1 cellular context compared by ENCODE assay signal in the genomic region with DNA sequence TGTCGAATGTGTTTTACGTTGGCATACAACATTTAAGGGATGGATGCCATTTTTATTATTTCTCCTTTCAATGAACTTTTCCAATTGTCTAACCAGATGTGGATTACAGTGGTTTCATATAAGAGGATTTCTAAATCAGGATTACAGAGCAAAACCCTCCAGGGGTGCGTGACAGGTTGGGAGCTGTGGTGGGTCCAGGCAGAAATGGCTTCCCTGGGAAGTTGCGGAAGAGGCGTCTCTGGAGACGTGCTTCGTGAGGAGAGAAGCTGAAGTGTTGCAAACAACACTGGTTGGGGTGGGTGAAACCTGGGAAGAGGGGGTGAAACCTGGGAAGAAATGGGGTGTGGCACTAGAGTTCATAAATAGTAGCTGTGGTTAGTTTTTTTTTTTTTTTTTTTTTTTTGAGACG.
TF ChIP-seq lines count a peak whose summit lies in the region.

No MANE protein-coding gene starts in this region.

TF ChIP-seq in K562, 482 proteins besides CTCF, POLR2A, EP300 and RAD21:
- no peak for TF ChIP-seq LCOR (CRISPR knock-in tag; IDR thresholded peaks at IDR 0.05)
- TF ChIP-seq, protein P1, sequence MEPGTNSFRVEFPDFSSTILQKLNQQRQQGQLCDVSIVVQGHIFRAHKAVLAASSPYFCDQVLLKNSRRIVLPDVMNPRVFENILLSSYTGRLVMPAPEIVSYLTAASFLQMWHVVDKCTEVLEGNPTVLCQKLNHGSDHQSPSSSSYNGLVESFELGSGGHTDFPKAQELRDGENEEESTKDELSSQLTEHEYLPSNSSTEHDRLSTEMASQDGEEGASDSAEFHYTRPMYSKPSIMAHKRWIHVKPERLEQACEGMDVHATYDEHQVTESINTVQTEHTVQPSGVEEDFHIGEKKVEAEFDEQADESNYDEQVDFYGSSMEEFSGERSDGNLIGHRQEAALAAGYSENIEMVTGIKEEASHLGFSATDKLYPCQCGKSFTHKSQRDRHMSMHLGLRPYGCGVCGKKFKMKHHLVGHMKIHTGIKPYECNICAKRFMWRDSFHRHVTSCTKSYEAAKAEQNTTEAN (CRISPR knock-in tag; IDR thresholded peaks at IDR 0.05) = no peak
- no peak for TF ChIP-seq ZNF24 (IDR thresholded peaks at IDR 0.05)
- TF ChIP-seq PTRF (tag; IDR thresholded peaks at IDR 0.05) = no peak
- no peak for TF ChIP-seq ZC3H4 (CRISPR knock-in tag; IDR thresholded peaks at IDR 0.05; ENCODE audit: borderline replicate concordance)
- TF ChIP-seq, protein P2, sequence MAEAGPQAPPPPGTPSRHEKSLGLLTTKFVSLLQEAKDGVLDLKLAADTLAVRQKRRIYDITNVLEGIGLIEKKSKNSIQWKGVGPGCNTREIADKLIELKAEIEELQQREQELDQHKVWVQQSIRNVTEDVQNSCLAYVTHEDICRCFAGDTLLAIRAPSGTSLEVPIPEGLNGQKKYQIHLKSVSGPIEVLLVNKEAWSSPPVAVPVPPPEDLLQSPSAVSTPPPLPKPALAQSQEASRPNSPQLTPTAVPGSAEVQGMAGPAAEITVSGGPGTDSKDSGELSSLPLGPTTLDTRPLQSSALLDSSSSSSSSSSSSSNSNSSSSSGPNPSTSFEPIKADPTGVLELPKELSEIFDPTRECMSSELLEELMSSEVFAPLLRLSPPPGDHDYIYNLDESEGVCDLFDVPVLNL (CRISPR knock-in tag; IDR thresholded peaks at IDR 0.05; ENCODE audit: low read depth) = no peak
- TF ChIP-seq NFRKB (IDR thresholded peaks at IDR 0.05; ENCODE audit: low read depth) = no peak
